In genomic region chr1:170618418-170618817, GRCh38 we compare ENCODE assay signal across 21 cellular contexts. TPM values are rescaled to one million over a fixed set of nuclear protein-coding genes. Genes with fewer than 3 reads are reported as not detected.
DNase-seq lines count a peak whose midpoint lies in the region; ATAC-seq, FAIRE-seq and TF ChIP-seq lines count a peak whose summit lies in the region.
"Had no signal": no experiment of that assay in that cellular context is flagged by ENCODE, and none has a peak within 500 bp of the region (broad histone marks: within the 10 kb centered on the region; RNA-seq: fewer than 3 reads in every experiment).

No MANE protein-coding gene starts in this region.

- TF ChIP-seq CTCF in GM12865 (IDR thresholded peaks at IDR 0.05; ENCODE audit: insufficient read depth, low read depth, low read length, missing control alignments) = no peak
- TF ChIP-seq CTCF in GM12878 (IDR thresholded peaks at IDR 0.05 in 2 of 3, conservative IDR thresholded peaks at IDR 0.05 in 1 of 3; ENCODE audit: control insufficient read depth in 2 of 3, extremely low read depth in 1 of 3, insufficient read depth in 1 of 3, low read depth in 3 of 3, low read length in 3 of 3) = no peak
- TF ChIP-seq CTCF in tibial nerve (IDR thresholded peaks at IDR 0.05) = no peak

- peak; percentile 26 for DNase-seq in GM12865 (ENCODE audit: low read depth)
- DNase-seq in GM12878 (ENCODE audit: low read depth, low spot score) = no peak
- peak; percentile 56 for DNase-seq in inferior parietal cortex (ENCODE audit: extremely low spot score)
- no peak for DNase-seq in NCI-H2171 treated with DMSO at 0.1 percent for 48 hours (lab: John Stamatoyannopoulos, UW)
- no peak for DNase-seq in NCI-H2196 (lab: John Stamatoyannopoulos, UW; ENCODE audit: unreplicated experiment)
- no peak for DNase-seq in ecto neural progenitor cell (ENCODE audit: low spot score)
- DNase-seq in tibial nerve (ENCODE audit: low spot score in 2 of 2) = no peak
- DNase-seq: ACHN; activated CD4-positive, alpha-beta T cell treated with anti-CD3 and anti-CD28 coated beads, Interleukin-2, amount 10 ng/mL, durations not matched to agents 24 days and 14 days; activated T-cell treated with anti-CD3 and anti-CD28 coated beads, Interleukin-2, amount 50 U/mL, for 4 hours; naive thymus-derived CD8-positive, alpha-beta T cell; NCI-H187; NCI-H524; Peyer's patch; stimulated activated CD4-positive, alpha-beta T cell treated with anti-CD3 and anti-CD28 coated beads, Interleukin-1b, Interleukin-23, amount 100 ng/mL, for 48 hours had no signal

- CTCF ChIA-PET in GM12878 (lab: Yijun Ruan, JAX) = interaction anchor here (0.7 to 1.3 kb wide), 3 partner anchors 11 to 71 kb away, joined by 3 to 5 read pairs (median 4); no protein-coding TSS in a partner anchor

- no peaks in the 10 kb centered on the region for H3K27me3 ChIP-seq in ACC112 (ENCODE audit: insufficient read depth, low read length)
- no peaks in the 10 kb centered on the region; a peak in 1 of 4 replicates for H3K27me3 ChIP-seq in GM12878 (replicated peaks in 1 of 2; ENCODE audit: control insufficient read depth in 2 of 2, insufficient read depth in 2 of 2, low read length in 1 of 2)
- no peaks in the 10 kb centered on the region for H3K27me3 ChIP-seq in tibial nerve
- H3K27me3 ChIP-seq: Peyer's patch had no signal

- H3K4me2 ChIP-seq in GM12878 (ENCODE audit: control insufficient read depth, insufficient read depth) = no peak overlapping the region
- H3K4me2 ChIP-seq: smooth muscle cell had no signal

- no peaks in the 10 kb centered on the region for H3K9me3 ChIP-seq in GM12878 (replicated peaks; ENCODE audit: control insufficient read depth, insufficient read depth, low read length)
- no peaks in the 10 kb centered on the region for H3K9me3 ChIP-seq in tibial nerve
- H3K9me3 ChIP-seq: Peyer's patch had no signal

- peak; percentile 57 for ATAC-seq in GM12878
- ATAC-seq: activated T-cell treated with anti-CD3 and anti-CD28 coated beads, Interleukin-2, amount 50 U/mL, for 4 hours; naive thymus-derived CD8-positive, alpha-beta T cell had no signal

- intact Hi-C loops in GM12878 (cut with micrococcal nuclease; ENCODE audit: unreplicated experiment) = no loop called here

- H3K27ac ChIP-seq in ACC112 (ENCODE audit: low read depth, low read length) = no peak overlapping the region
- H3K27ac ChIP-seq in GM12878 (ENCODE audit: control insufficient read depth, insufficient read depth) = no peak overlapping the region
- H3K27ac ChIP-seq in tibial nerve = no peak overlapping the region
- H3K27ac ChIP-seq: coronary artery, Peyer's patch had no signal

- H3K4me1 ChIP-seq in ACC112 (ENCODE audit: control insufficient read depth, insufficient read depth, low read length, unreplicated experiment) (peaks cover 37% of the 10 kb centered on the region), GM12878 (ENCODE audit: control insufficient read depth, insufficient read depth, low read length) (no peaks in the 10 kb centered on the region), tibial nerve (peaks cover 0 to 21% (median 0%) of the 10 kb centered on the region in 4 donors)
- H3K4me1 ChIP-seq: Peyer's patch had no signal

- SMC1A ChIA-PET in GM12878 (lab: Charles Lee; ENCODE audit: uncharacterized antibody, unreplicated experiment) = interaction anchor here (1.3 to 8.7 kb wide), 7 partner anchors 11 to 55 kb away, joined by 3 to 93 read pairs (median 14); no protein-coding TSS in a partner anchor

- POLR2A ChIA-PET in GM12878 (lab: Charles Lee) = interaction anchor here (3.5 kb wide), 1 partner anchor 40 kb away, joined by 27 read pairs; no protein-coding TSS in a partner anchor

- no peak for TF ChIP-seq EP300 in GM12878 (IDR thresholded peaks at IDR 0.05; ENCODE audit: borderline replicate concordance in 1 of 2, control insufficient read depth in 1 of 2, low read depth in 2 of 2, low read length in 2 of 2)
- no peak for TF ChIP-seq EP300 in tibial nerve (IDR thresholded peaks at IDR 0.05)

- TF ChIP-seq RAD21 in GM12878 (IDR thresholded peaks at IDR 0.05; ENCODE audit: insufficient read depth, low read depth, low read length) = no peak

- H2AFZ ChIP-seq in ACC112 (ENCODE audit: low read length, unreplicated experiment) (peak overlapping the region; percentile 36), GM12878 (ENCODE audit: control insufficient read depth, low read depth, low read length) (no peak overlapping the region)

- H3K9ac ChIP-seq in GM12878 (ENCODE audit: control insufficient read depth, insufficient read depth, low read length) = no peak overlapping the region

- TF ChIP-seq POLR2A in GM12878 (IDR thresholded peaks at IDR 0.05; ENCODE audit: low read depth, low read length) = no peak
- TF ChIP-seq POLR2A in tibial nerve (IDR thresholded peaks at IDR 0.05) = no peak

- H3K4me3 ChIP-seq in ACC112 (ENCODE audit: low read depth, low read length) (no peak overlapping the region), GM12865 (ENCODE audit: low read depth, low read length) (no peak overlapping the region), GM12878 (no peak overlapping the region), tibial nerve (no peak overlapping the region)
- H3K4me3 ChIP-seq: coronary artery, Peyer's patch, smooth muscle cell had no signal

- no TSS peak for BruUV-seq in GM12878 (replicated peaks; lab: Mats Ljungman, UMichigan)

- 78% methylated on average over 1 of the region's 1 CpG for WGBS in GM12878 (ENCODE audit: insufficient coverage, insufficient replicate concordance, low lambda C conversion rate, missing lambda C conversion rate)
- WGBS in tibial nerve, 2 donors = 87 to 92% methylated on average over 1 of the region's 1 CpG

- no peaks in the 10 kb centered on the region for H3K36me3 ChIP-seq in ACC112 (ENCODE audit: insufficient read depth, low read length)
- H3K36me3 ChIP-seq in GM12878 (ENCODE audit: control insufficient read depth in 2 of 2, insufficient read depth in 2 of 2, low read length in 1 of 2) = no peaks in the 10 kb centered on the region
- H3K36me3 ChIP-seq in tibial nerve = no peaks in the 10 kb centered on the region
- H3K36me3 ChIP-seq: Peyer's patch had no signal

- no peaks in the 10 kb centered on the region for H4K20me1 ChIP-seq in GM12878 (ENCODE audit: control insufficient read depth, insufficient read depth)

- RAD21 ChIA-PET in GM12878 (lab: Charles Lee; ENCODE audit: unreplicated experiment) = interaction anchor here (1.5 to 3.8 kb wide), 5 partner anchors 15 to 74 kb away, joined by 4 to 31 read pairs (median 21); no protein-coding TSS in a partner anchor

- H3K79me2 ChIP-seq in ACC112 (ENCODE audit: control insufficient read depth, insufficient read depth, low read length, unreplicated experiment) (no peaks in the 10 kb centered on the region), GM12878 (ENCODE audit: control insufficient read depth, insufficient read depth, low read length) (no peaks in the 10 kb centered on the region)

- in situ Hi-C loops in GM12878 (cut with MboI) = no loop called here

- no peak for FAIRE-seq in GM12878 (lab: Jason Lieb, UNC)
- FAIRE-seq: GM19239, islet of Langerhans had no signal

TF ChIP-seq in GM12878, 131 proteins besides CTCF, POLR2A, EP300 and RAD21 (continues in another document):
- TF ChIP-seq RELA (IDR thresholded peaks at IDR 0.05; ENCODE audit: borderline replicate concordance, partially characterized antibody) = no peak
- TF ChIP-seq BCL11A (IDR thresholded peaks at IDR 0.05; ENCODE audit: low read depth, low read length) = no peak
- TF ChIP-seq, protein P1, sequence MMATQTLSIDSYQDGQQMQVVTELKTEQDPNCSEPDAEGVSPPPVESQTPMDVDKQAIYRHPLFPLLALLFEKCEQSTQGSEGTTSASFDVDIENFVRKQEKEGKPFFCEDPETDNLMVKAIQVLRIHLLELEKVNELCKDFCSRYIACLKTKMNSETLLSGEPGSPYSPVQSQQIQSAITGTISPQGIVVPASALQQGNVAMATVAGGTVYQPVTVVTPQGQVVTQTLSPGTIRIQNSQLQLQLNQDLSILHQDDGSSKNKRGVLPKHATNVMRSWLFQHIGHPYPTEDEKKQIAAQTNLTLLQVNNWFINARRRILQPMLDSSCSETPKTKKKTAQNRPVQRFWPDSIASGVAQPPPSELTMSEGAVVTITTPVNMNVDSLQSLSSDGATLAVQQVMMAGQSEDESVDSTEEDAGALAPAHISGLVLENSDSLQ (IDR thresholded peaks at IDR 0.05) = no peak
- TF ChIP-seq CREB1 (IDR thresholded peaks at IDR 0.05; ENCODE audit: low read depth) = no peak
- no peak for TF ChIP-seq KAT2A (conservative IDR thresholded peaks at IDR 0.05; ENCODE audit: control insufficient read depth, low read depth, low read length)
- peak in 1 of 2 experiments; percentile 35; a peak in 2 of 4 replicates for TF ChIP-seq IKZF2 (IDR thresholded peaks at IDR 0.05)

RNA-seq across cellular contexts. Expression of gene PRRX1, which starts 45.5 kb away (rescaled TPM):
- 30.6 and 33.8 TPM in 2 replicates for total RNA-seq in GM12878 (2013; cell fraction: nucleolus; rRNA removed)
- total RNA-seq in GM12878 (2014; rRNA removed) = 2.7 and 3.7 TPM in 2 replicates
- 1.3 and 2.4 TPM in 2 replicates for total RNA-seq in GM12878 (2014; rRNA removed; fragmentation: Illumina TruSeq; extraction: Trizol)
- 2.0 and 2.8 TPM in 2 replicates for total RNA-seq in GM12878 (2021)
- polyA plus RNA-seq in GM12878 (2011; ENCODE audit: low read depth) = 0.16 TPM
- 48.2 and 64.6 TPM in 2 replicates for polyA plus RNA-seq in GM12878 (2011; rRNA removed)
- 35.9 and 39.3 TPM in 2 replicates for polyA plus RNA-seq in GM12878 (2011; cell fraction: cytosol; rRNA removed)
- polyA plus RNA-seq in GM12878 (2011; cell fraction: nucleus; rRNA removed) = 34.2 and 44.6 TPM in 2 replicates
- polyA plus RNA-seq in GM12878 (2012) = 0.26 and 0.56 TPM in 2 replicates
- polyA plus RNA-seq in GM12878 (2014; fragmentation: Illumina TruSeq; extraction: Trizol) = 1.6 and 5.1 TPM in 2 replicates
- under 1 TPM; 0.42 to 0.48 TPM for polyA plus RNA-seq in GM12878 (2014; fragmentation: Nextera tagmentation; extraction: Ambion mirVana)
- polyA plus RNA-seq in GM12878 (2014; rRNA removed) = 1.4 and 2.2 TPM in 2 replicates
- 1 to 10 TPM in 1 of 2 experiments, under 1 TPM in 1; 0.67 to 1.3 TPM for polyA plus RNA-seq in GM12878 (2016; fragmentation: Nextera tagmentation; extraction: Ambion mirVana)
- polyA minus RNA-seq in GM12878 (2011; rRNA and poly(A)+ RNA removed) = 63.7 and 81.4 TPM in 2 replicates
- 24.7 and 24.9 TPM in 2 replicates for polyA minus RNA-seq in GM12878 (2011; cell fraction: cytosol; rRNA and poly(A)+ RNA removed)
- polyA minus RNA-seq in GM12878 (2011; cell fraction: nucleus; rRNA and poly(A)+ RNA removed) = 22.6 and 31.6 TPM in 2 replicates
- 10 to 100 TPM; 55.5 to 97.5 (median 66.2) TPM for total RNA-seq in tibial nerve
- total RNA-seq: activated CD4-positive, alpha-beta T cell treated with anti-CD3 and anti-CD28 coated beads, Interleukin-2, amount 10 ng/mL, durations not matched to agents 24 days and 14 days; activated T-cell treated with anti-CD3 and anti-CD28 coated beads, Interleukin-2, amount 50 U/mL, for 4 hours; naive thymus-derived CD8-positive, alpha-beta T cell had no signal
- polyA plus RNA-seq: IgD-negative memory B cell; naive thymus-derived CD8-positive, alpha-beta T cell had no signal

Comparison
In these comparisons a context has a peak if more than half of its experiments do, and no peak if none do; other contexts are left out.
1. DNase-seq: peak in GM12865 (single experiment) and inferior parietal cortex (single experiment); none in GM12878 (single experiment), NCI-H2171 treated with DMSO at 0.1 percent for 48 hours (single experiment), NCI-H2196 (single experiment), ecto neural progenitor cell (single experiment) and tibial nerve (0 of 2).